1 cellular context compared by ENCODE assay signal in the genomic region with DNA sequence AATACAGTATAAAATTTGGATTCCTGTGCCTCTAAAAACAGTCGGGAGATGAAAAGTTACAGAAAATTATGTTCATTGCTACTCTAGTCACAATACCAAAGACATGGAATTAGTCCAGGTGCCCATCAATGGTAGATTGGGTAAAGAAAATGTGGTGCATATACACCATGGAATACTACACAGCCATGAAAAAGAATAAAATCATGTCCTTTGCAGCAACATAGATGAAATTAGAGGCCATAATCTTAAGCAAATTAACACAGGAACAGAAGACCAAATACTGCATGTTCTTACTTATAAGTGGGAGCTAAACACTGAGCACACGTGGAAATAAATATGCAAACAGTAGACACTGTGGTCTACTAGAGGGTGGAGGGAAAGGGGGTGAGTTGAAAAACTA.
TF ChIP-seq lines count a peak whose summit lies in the region.

No MANE protein-coding gene starts in this region.

TF ChIP-seq in A549, 52 proteins besides CTCF, POLR2A, EP300 and RAD21 (continued from another document):
- TF ChIP-seq MAZ (IDR thresholded peaks at IDR 0.05; ENCODE audit: borderline replicate concordance, low read depth, low read length), result no peak
